Comparison of ENCODE assay signal across 16 cellular contexts in the genomic region with DNA sequence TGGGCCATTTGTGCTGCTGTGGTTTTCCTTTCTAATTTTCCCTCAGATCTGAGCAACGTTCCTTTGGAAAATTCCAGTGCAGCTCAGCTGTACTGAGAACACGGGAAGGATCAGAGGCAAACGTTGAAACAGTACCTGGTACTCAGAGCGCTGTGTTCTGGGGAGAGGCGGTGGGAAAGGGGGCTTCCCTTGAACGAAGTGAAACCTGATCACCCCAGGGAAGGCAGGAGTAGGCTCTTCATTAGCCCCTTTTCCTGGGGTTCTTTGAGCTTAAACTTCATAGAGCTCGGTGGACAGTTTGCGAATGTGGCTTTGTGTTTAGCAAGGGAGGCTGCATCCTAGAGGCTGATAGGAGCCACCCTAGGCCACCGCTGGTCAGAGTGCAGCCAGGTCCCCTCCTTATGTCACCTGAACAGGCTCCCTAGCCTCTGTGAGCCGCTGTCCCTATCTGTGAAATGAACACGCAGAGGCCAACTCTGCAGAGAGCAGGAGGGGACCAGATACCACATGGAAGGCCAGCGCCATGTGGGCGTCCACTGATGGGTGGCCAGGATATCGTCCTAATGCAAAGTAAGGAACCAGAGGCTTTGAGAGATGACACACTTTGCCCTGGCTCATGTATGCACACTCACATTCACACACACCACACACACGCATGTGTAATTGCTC.
A peak's percentile ranks its signal among the peaks of the same experiment; 100 is the strongest.
DNase-seq lines count a peak whose midpoint lies in the region; ATAC-seq, FAIRE-seq and TF ChIP-seq lines count a peak whose summit lies in the region.
"Had no signal": no experiment of that assay in that cellular context is flagged by ENCODE, and none has a peak within 500 bp of the region (broad histone marks: within the 10 kb centered on the region; RNA-seq: fewer than 3 reads in every experiment).

No MANE protein-coding gene starts in this region.

- H3K9ac ChIP-seq in H1 (replicated peaks in 1 of 4; ENCODE audit: extremely low read depth in 1 of 4, low read depth in 3 of 4, low read length in 3 of 4) (no peak overlapping the region), trophoblast cell (ENCODE audit: low read length) (no peak overlapping the region)

- H2BK120ac ChIP-seq in H1 (replicated peaks; ENCODE audit: low read depth, low read length) (no peak overlapping the region), trophoblast cell (ENCODE audit: insufficient read depth, low read length, poor library complexity) (no peak overlapping the region)

- peak overlapping the region; percentile 52 for H4K91ac ChIP-seq in H1 (replicated peaks; ENCODE audit: insufficient read length, low read length)
- H4K91ac ChIP-seq in trophoblast cell (ENCODE audit: low read depth, low read length), result no peak overlapping the region

- TF ChIP-seq EP300 in H1 (IDR thresholded peaks at IDR 0.05; ENCODE audit: borderline replicate concordance in 1 of 2, low read depth in 2 of 2, low read length in 2 of 2) (no peak), stomach (IDR thresholded peaks at IDR 0.05) (no peak)

- H3K4me3 ChIP-seq in H1 (ENCODE audit: extremely low read depth in 1 of 4, insufficient read depth in 2 of 4, low read depth in 3 of 4, low read length in 4 of 4) (no peak overlapping the region), trophoblast cell (ENCODE audit: low read depth, low read length) (peak overlapping the region; percentile 46), stomach (no peak overlapping the region)
- H3K4me3 ChIP-seq: A549 had no signal

- H3K79me1 ChIP-seq in H1 (ENCODE audit: low read depth, low read length) (no peaks in the 10 kb centered on the region), trophoblast cell (ENCODE audit: low read length) (no peaks in the 10 kb centered on the region)

- H4K5ac ChIP-seq in H1 (ENCODE audit: insufficient read length, low read depth, low read length), result no peak overlapping the region

- H3K4me2 ChIP-seq in H1 (ENCODE audit: insufficient read depth in 1 of 2, low read depth in 2 of 2, low read length in 2 of 2), result no peak overlapping the region
- H3K4me2 ChIP-seq in trophoblast cell (ENCODE audit: low read length), result no peak overlapping the region
- H3K4me2 ChIP-seq: A549 had no signal

- H4K20me1 ChIP-seq in H1 (replicated peaks in 1 of 2; ENCODE audit: control insufficient read depth in 1 of 2, insufficient read depth in 2 of 2, low read length in 2 of 2), result no peaks in the 10 kb centered on the region

- H2BK5ac ChIP-seq in H1 (ENCODE audit: low read depth, low read length), result peak overlapping the region; percentile 8; the same call in 1 of the 2 replicates
- no peak overlapping the region for H2BK5ac ChIP-seq in trophoblast cell (ENCODE audit: low read depth, low read length, poor library complexity)

- peaks cover 0 to 2% (median 0%) of the 10 kb centered on the region in 4 experiments; a peak in 2 of 7 replicates for H3K27me3 ChIP-seq in H1 (replicated peaks in 1 of 4; ENCODE audit: control insufficient read depth in 3 of 4, extremely low read depth in 1 of 4, insufficient read depth in 3 of 4, low read length in 3 of 4)
- no peaks in the 10 kb centered on the region for H3K27me3 ChIP-seq in trophoblast cell (ENCODE audit: insufficient read depth, low read length)
- peaks cover 0 to 36% (median 0%) of the 10 kb centered on the region in 3 donors for H3K27me3 ChIP-seq in stomach

- H3K27ac ChIP-seq in H1 (ENCODE audit: low read depth, low read length) (no peak overlapping the region), trophoblast cell (ENCODE audit: low read depth, low read length) (no peak overlapping the region), stomach (no peak overlapping the region)

- intact Hi-C loops in stomach (cut with DNase I; ENCODE audit: low total_unique reads) (no loop called here), left cardiac atrium (cut with DNase I) (no loop called here)

- no peak for TF ChIP-seq POLR2A in H1 (IDR thresholded peaks at IDR 0.05; ENCODE audit: control extremely low read depth in 1 of 2, low read depth in 2 of 2, low read length in 2 of 2)
- TF ChIP-seq POLR2A in stomach (IDR thresholded peaks at IDR 0.05), result no peak

- H3K18ac ChIP-seq in H1 (ENCODE audit: extremely low read depth, low read length) (no peak overlapping the region; the same call in 1 of the 2 replicates), trophoblast cell (ENCODE audit: low read length) (no peak overlapping the region)

- H2BK12ac ChIP-seq in H1 (ENCODE audit: low read depth, low read length) (peak overlapping the region; percentile 78; the same call in 1 of the 2 replicates), trophoblast cell (ENCODE audit: low read length) (no peak overlapping the region)

- no peak overlapping the region for H4K12ac ChIP-seq in trophoblast cell (ENCODE audit: low read depth, low read length)

- DNase-seq in H1 (ENCODE audit: low read depth in 1 of 2, low spot score in 2 of 2), result peak in 1 of 2 experiments; percentile 38
- peak; percentile 19 for DNase-seq in left lobe of liver (ENCODE audit: low spot score)
- no peak for DNase-seq in trophoblast cell
- DNase-seq in stomach, result peak; percentile 16
- no peak for DNase-seq in left cardiac atrium
- DNase-seq in AML-193 (lab: John Stamatoyannopoulos, UW), result no peak
- no peak for DNase-seq in stimulated activated naive CD4-positive, alpha-beta T cell (lab: John Stamatoyannopoulos, UW)
- DNase-seq: Caco-2; CD8-positive, alpha-beta T cell; DND-41; GDM1; IMR-90; KBM-7 had no signal

- ATAC-seq in left lobe of liver (no peak), left cardiac atrium (no peak), GM18868 (IDR thresholded peaks at IDR 0.05; ENCODE audit: unreplicated experiment) (no peak)
- ATAC-seq: A549; CD8-positive, alpha-beta T cell had no signal

- H3K36me3 ChIP-seq in H1 (ENCODE audit: control insufficient read depth in 2 of 4, insufficient read depth in 4 of 4, low read length in 3 of 4) (no peaks in the 10 kb centered on the region), trophoblast cell (ENCODE audit: control insufficient read depth in 1 of 2, insufficient read depth in 2 of 2, low read length in 2 of 2) (no peaks in the 10 kb centered on the region), stomach (no peaks in the 10 kb centered on the region)

- H3K4ac ChIP-seq in H1 (replicated peaks; ENCODE audit: insufficient read length, low read depth, low read length) (no peak overlapping the region), trophoblast cell (ENCODE audit: low read depth, low read length) (no peak overlapping the region)

- H3K56ac ChIP-seq in H1 (replicated peaks; ENCODE audit: insufficient read length, low read depth, low read length), result no peak overlapping the region

- H2BK20ac ChIP-seq in H1 (ENCODE audit: low read length), result peak overlapping the region; percentile 56; the same call in 1 of the 2 replicates

- POLR2A ChIA-PET in H1 (lab: Charles Lee; ENCODE audit: partially characterized antibody), result no interaction called here

- peaks cover 10% of the 10 kb centered on the region; the same call in 1 of the 2 replicates for H3K23me2 ChIP-seq in H1 (ENCODE audit: low read depth, low read length)

- TF ChIP-seq RAD21 in H1 (IDR thresholded peaks at IDR 0.05 in 1 of 2, conservative IDR thresholded peaks at IDR 0.05 in 1 of 2; ENCODE audit: low read depth in 2 of 2, low read length in 2 of 2), result no peak

- H3K4me1 ChIP-seq in H1 (replicated peaks in 1 of 4; ENCODE audit: control insufficient read depth in 3 of 4, insufficient read depth in 4 of 4, low read length in 3 of 4) (peaks cover 0 to 12% (median 0%) of the 10 kb centered on the region in 4 experiments; a peak in 2 of 7 replicates), trophoblast cell (ENCODE audit: control insufficient read depth in 1 of 2, insufficient read depth in 2 of 2, low read length in 2 of 2) (no peaks in the 10 kb centered on the region), stomach (no peaks in the 10 kb centered on the region)
- H3K4me1 ChIP-seq: A549, Caco-2 had no signal

- TF ChIP-seq CTCF in H1 (IDR thresholded peaks at IDR 0.05; ENCODE audit: control extremely low read depth in 1 of 3, insufficient read depth in 1 of 3, low read depth in 1 of 3, low read length in 3 of 3), result no peak
- no peak for TF ChIP-seq CTCF in stomach (IDR thresholded peaks at IDR 0.05)

- H3K79me2 ChIP-seq in H1 (ENCODE audit: control insufficient read depth in 1 of 2, insufficient read depth in 2 of 2, low read length in 2 of 2), result no peaks in the 10 kb centered on the region
- H3K79me2 ChIP-seq in trophoblast cell (ENCODE audit: control insufficient read depth, insufficient read depth, low read length, poor library complexity), result no peaks in the 10 kb centered on the region

- no peak for FAIRE-seq in H1 (lab: Jason Lieb, UNC)
- FAIRE-seq: A549, GM12892 had no signal

- H4K8ac ChIP-seq in H1 (ENCODE audit: extremely low read depth, insufficient read depth, low read length) (no peak overlapping the region), trophoblast cell (ENCODE audit: low read depth, low read length) (no peak overlapping the region)

- H3K14ac ChIP-seq in H1 (ENCODE audit: insufficient read length) (peak overlapping the region; percentile 40), trophoblast cell (ENCODE audit: low read length) (no peak overlapping the region)

- H3K9me3 ChIP-seq in H1 (ENCODE audit: insufficient read depth in 2 of 2, low read depth in 1 of 2, low read length in 1 of 2) (no peaks in the 10 kb centered on the region), trophoblast cell (ENCODE audit: insufficient read depth, low read depth, low read length) (peaks cover 3% of the 10 kb centered on the region), stomach (no peaks in the 10 kb centered on the region)
- H3K9me3 ChIP-seq: A549, Caco-2 had no signal

- 0 out of 2 replicates have a peak overlapping the region, but pooled peaks have one; percentile 15 for H2AFZ ChIP-seq in H1 (ENCODE audit: low read length)
- H2AFZ ChIP-seq in trophoblast cell (ENCODE audit: insufficient read depth, low read length, poor library complexity), result no peak overlapping the region

- H2BK15ac ChIP-seq in H1 (ENCODE audit: low read length), result no peak overlapping the region

- peak overlapping the region; percentile 70; the same call in 1 of the 2 replicates for H2AK5ac ChIP-seq in H1 (ENCODE audit: low read depth, low read length)
- H2AK5ac ChIP-seq in trophoblast cell (ENCODE audit: low read length), result no peak overlapping the region

- 88% methylated on average over 14 of the region's 15 CpGs; no CpG with 5 or more reads in 1 of the 2 experiments for WGBS in H1 (ENCODE audit: extremely low coverage in 1 of 2, insufficient coverage in 1 of 2, insufficient read length in 1 of 2, insufficient replicate concordance in 2 of 2, low coverage in 1 of 2, low lambda C conversion rate in 2 of 2, missing lambda C conversion rate in 1 of 2), 2 experiments
- no CpG with 5 or more reads among the region's 15 CpGs for WGBS in trophoblast cell (ENCODE audit: extremely low coverage, insufficient coverage, insufficient read length)
- 67 to 80% (median 73%) methylated on average over 12 to 15 of the region's 15 CpGs for WGBS in stomach, 5 donors

- H3K23ac ChIP-seq in H1 (ENCODE audit: insufficient read length) (no peak overlapping the region), trophoblast cell (ENCODE audit: low read length) (no peak overlapping the region)

- CTCF ChIA-PET in H1 (lab: Charles Lee; ENCODE audit: partially characterized antibody), result interaction anchor here (0.8 to 1.0 kb wide), 2 partner anchors 28 to 37 kb away, joined by 3 to 4 read pairs; no protein-coding TSS in a partner anchor

Comparison
In these comparisons a context has a peak if more than half of its experiments do, and no peak if none do; other contexts are left out.
1. DNase-seq: peak in left lobe of liver (single experiment) and stomach (single experiment); none in trophoblast cell (0 of 2), left cardiac atrium (single experiment), AML-193 (0 of 2) and stimulated activated naive CD4-positive, alpha-beta T cell (0 of 6).